10 cellular contexts compared by ENCODE assay signal in the genomic region with DNA sequence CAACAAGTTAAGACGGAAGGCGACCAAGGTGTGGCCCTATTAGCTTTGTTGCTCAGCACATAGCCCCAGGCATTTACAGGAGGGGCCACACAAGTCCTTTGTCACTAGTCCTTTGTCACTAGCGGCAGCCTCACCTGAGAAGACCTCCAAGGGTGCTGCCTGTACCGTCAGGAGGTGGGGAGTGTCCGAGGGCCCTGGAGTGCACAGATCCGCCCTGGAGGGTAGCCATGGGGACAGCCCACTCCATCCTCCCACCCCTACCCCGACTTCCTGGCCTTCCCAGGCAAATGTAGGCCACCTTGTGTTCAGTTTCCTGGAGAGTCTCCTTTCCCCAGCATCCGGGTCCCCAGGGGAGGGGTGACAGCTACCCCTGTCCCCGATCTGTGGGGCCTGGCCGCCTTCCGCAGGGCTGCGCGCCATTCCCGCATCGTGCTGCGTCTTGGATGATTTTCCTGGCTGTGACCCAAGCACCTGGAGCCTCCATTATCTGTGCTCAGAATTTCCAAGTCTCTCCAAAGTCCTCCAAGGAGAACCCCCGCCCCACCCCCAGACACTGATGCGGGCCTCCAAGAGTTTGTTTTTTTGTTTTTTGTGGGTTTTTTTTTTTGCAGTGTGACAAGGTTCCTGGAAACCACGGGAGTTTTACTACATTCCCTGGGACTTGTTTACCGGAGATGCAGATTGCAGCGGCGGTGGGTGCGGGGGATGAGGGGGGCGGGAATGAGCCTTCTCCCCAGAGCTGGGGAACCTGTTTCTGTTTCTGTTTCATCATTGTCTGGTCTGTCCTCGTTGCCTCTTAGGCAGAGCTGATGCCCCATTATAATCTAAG. TPM values are rescaled to one million over a fixed set of nuclear protein-coding genes. Genes with fewer than 3 reads are reported as not detected.
DNase-seq lines count a peak whose midpoint lies in the region; TF ChIP-seq lines count a peak whose summit lies in the region.
"Had no signal": no experiment of that assay in that cellular context is flagged by ENCODE, and none has a peak within 500 bp of the region (broad histone marks: within the 10 kb centered on the region; RNA-seq: fewer than 3 reads in every experiment).

No MANE protein-coding gene starts in this region.

- no peaks in the 10 kb centered on the region for H3K27me3 ChIP-seq in esophagus squamous epithelium

- H3K36me3 ChIP-seq in esophagus squamous epithelium = no peaks in the 10 kb centered on the region

- H3K4me3 ChIP-seq in esophagus squamous epithelium = peak overlapping the region in 3 of 4 donors; percentile 23 to 39 (median 32)

- H3K4me1 ChIP-seq in esophagus squamous epithelium = peaks cover 23 to 58% (median 36%) of the 10 kb centered on the region in 3 donors

- peak overlapping the region; percentile 70 to 79 (median 78) for H3K27ac ChIP-seq in esophagus squamous epithelium

- no peak for TF ChIP-seq POLR2A in esophagus squamous epithelium (IDR thresholded peaks at IDR 0.05)

- DNase-seq in DMS153 (lab: John Stamatoyannopoulos, UW) (peak; percentile 79), NCI-H2227 (lab: John Stamatoyannopoulos, UW; ENCODE audit: unreplicated experiment) (peak; percentile 45), esophagus squamous epithelium (lab: John Stamatoyannopoulos, UW) (no peak), pons (ENCODE audit: low spot score) (peak; percentile 32), kidney tubule cell (ENCODE audit: low spot score) (no peak), medulla oblongata (ENCODE audit: extremely low spot score) (no peak)
- no peak for DNase-seq in activated CD8-positive, alpha-beta memory T cell treated with anti-CD3 and anti-CD28 coated beads for 24 hours
- DNase-seq in activated CD4-positive, alpha-beta T cell treated with anti-CD3 and anti-CD28 coated beads for 1 hour = no peak
- DNase-seq: amniotic stem cell, NCI-H1930 had no signal

- H3K9me3 ChIP-seq in esophagus squamous epithelium = no peaks in the 10 kb centered on the region

- peak in 1 of 6 experiments; percentile 11 for TF ChIP-seq CTCF in esophagus squamous epithelium (IDR thresholded peaks at IDR 0.05)

- intact Hi-C loops in esophagus squamous epithelium (cut with DNase I) = no loop called here

- 34 to 42% methylated on average over 18 to 19 of the region's 25 CpGs for WGBS in esophagus squamous epithelium, 2 donors

RNA-seq across cellular contexts. Expression of a gene that starts 28.6 kb away (rescaled TPM):
- total RNA-seq in esophagus squamous epithelium = not detected

Comparison
In these comparisons a context has a peak if more than half of its experiments do, and no peak if none do; other contexts are left out.
1. DNase-seq: peak in DMS153 (single experiment), NCI-H2227 (single experiment) and pons (single experiment); none in esophagus squamous epithelium (single experiment), kidney tubule cell (single experiment), activated CD8-positive, alpha-beta memory T cell treated with anti-CD3 and anti-CD28 coated beads for 24 hours (single experiment), medulla oblongata (single experiment) and activated CD4-positive, alpha-beta T cell treated with anti-CD3 and anti-CD28 coated beads for 1 hour (single experiment).